Comparison of ENCODE assay signal across 1 cellular context in genomic region chr17:29292071-29292991, GRCh38.
TF ChIP-seq lines count a peak whose summit lies in the region.

No MANE protein-coding gene starts in this region.

TF ChIP-seq in GM23338, 12 proteins besides CTCF, POLR2A, EP300 and RAD21 (continued from another document):
- TF ChIP-seq, protein P1, sequence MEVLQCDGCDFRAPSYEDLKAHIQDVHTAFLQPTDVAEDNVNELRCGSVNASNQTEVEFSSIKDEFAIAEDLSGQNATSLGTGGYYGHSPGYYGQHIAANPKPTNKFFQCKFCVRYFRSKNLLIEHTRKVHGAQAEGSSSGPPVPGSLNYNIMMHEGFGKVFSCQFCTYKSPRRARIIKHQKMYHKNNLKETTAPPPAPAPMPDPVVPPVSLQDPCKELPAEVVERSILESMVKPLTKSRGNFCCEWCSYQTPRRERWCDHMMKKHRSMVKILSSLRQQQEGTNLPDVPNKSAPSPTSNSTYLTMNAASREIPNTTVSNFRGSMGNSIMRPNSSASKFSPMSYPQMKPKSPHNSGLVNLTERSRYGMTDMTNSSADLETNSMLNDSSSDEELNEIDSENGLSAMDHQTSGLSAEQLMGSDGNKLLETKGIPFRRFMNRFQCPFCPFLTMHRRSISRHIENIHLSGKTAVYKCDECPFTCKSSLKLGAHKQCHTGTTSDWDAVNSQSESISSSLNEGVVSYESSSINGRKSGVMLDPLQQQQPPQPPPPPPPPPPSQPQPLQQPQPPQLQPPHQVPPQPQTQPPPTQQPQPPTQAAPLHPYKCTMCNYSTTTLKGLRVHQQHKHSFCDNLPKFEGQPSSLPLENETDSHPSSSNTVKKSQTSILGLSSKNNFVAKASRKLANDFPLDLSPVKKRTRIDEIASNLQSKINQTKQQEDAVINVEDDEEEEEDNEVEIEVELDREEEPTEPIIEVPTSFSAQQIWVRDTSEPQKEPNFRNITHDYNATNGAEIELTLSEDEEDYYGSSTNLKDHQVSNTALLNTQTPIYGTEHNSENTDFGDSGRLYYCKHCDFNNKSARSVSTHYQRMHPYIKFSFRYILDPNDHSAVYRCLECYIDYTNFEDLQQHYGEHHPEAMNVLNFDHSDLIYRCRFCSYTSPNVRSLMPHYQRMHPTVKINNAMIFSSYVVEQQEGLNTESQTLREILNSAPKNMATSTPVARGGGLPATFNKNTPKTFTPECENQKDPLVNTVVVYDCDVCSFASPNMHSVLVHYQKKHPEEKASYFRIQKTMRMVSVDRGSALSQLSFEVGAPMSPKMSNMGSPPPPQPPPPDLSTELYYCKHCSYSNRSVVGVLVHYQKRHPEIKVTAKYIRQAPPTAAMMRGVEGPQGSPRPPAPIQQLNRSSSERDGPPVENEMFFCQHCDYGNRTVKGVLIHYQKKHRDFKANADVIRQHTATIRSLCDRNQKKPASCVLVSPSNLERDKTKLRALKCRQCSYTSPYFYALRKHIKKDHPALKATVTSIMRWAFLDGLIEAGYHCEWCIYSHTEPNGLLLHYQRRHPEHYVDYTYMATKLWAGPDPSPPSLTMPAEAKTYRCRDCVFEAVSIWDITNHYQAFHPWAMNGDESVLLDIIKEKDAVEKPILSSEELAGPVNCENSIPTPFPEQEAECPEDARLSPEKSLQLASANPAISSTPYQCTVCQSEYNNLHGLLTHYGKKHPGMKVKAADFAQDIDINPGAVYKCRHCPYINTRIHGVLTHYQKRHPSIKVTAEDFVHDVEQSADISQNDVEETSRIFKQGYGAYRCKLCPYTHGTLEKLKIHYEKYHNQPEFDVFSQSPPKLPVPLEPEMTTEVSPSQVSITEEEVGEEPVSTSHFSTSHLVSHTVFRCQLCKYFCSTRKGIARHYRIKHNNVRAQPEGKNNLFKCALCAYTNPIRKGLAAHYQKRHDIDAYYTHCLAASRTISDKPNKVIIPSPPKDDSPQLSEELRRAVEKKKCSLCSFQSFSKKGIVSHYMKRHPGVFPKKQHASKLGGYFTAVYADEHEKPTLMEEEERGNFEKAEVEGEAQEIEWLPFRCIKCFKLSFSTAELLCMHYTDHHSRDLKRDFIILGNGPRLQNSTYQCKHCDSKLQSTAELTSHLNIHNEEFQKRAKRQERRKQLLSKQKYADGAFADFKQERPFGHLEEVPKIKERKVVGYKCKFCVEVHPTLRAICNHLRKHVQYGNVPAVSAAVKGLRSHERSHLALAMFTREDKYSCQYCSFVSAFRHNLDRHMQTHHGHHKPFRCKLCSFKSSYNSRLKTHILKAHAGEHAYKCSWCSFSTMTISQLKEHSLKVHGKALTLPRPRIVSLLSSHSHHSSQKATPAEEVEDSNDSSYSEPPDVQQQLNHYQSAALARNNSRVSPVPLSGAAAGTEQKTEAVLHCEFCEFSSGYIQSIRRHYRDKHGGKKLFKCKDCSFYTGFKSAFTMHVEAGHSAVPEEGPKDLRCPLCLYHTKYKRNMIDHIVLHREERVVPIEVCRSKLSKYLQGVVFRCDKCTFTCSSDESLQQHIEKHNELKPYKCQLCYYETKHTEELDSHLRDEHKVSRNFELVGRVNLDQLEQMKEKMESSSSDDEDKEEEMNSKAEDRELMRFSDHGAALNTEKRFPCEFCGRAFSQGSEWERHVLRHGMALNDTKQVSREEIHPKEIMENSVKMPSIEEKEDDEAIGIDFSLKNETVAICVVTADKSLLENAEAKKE (CRISPR knock-in tag; IDR thresholded peaks at IDR 0.05), result no peak
- no peak for TF ChIP-seq EZH2phosphoT487 (IDR thresholded peaks at IDR 0.05; ENCODE audit: unreplicated experiment)
